23 cellular contexts compared by ENCODE assay signal in genomic region chr1:235156745-235157144, GRCh38.
"Had no signal": no experiment of that assay in that cellular context is flagged by ENCODE, and none has a peak within 500 bp of the region (broad histone marks: within the 10 kb centered on the region; RNA-seq: fewer than 3 reads in every experiment).

No MANE protein-coding gene starts in this region.

- ATAC-seq: activated CD8-positive, alpha-beta T cell treated with anti-CD3 and anti-CD28 coated beads for 36 hours; activated T-cell treated with anti-CD3 and anti-CD28 coated beads, Interleukin-2, amount 50 U/mL, for 72 hours; activated T-helper 17 cell treated with anti-CD3 and anti-CD28 coated beads, Interleukin-2, amount 50 U/mL, for 72 hours had no signal

- H3K27me3 ChIP-seq: brain microvascular endothelial cell, SJCRH30 had no signal

- H3K27ac ChIP-seq: brain microvascular endothelial cell, SJCRH30, SK-N-MC had no signal

- H3K9me3 ChIP-seq: SJCRH30 had no signal

- DNase-seq: activated CD4-positive, alpha-beta T cell treated with anti-CD3 and anti-CD28 coated beads, Interleukin-2, amount 10 ng/mL, durations not matched to agents 24 days and 14 days; activated CD4-positive, alpha-beta T cell treated with anti-CD3 and anti-CD28 coated beads, Interleukin-2, amount 50 U/mL, for 4 hours; activated CD8-positive, alpha-beta T cell treated with anti-CD3 and anti-CD28 coated beads for 36 hours; activated effector memory CD4-positive, alpha-beta T cell treated with anti-CD3 and anti-CD28 coated beads, Interleukin-2, amount 50 U/mL, for 16 hours; activated naive CD4-positive, alpha-beta T cell; activated naive CD4-positive, alpha-beta T cell treated with anti-CD3 and anti-CD28 coated beads, Interleukin-2, amount 50 U/mL, for 16 hours; activated naive CD8-positive, alpha-beta T cell treated with anti-CD3 and anti-CD28 coated beads for 36 hours; activated T-cell treated with anti-CD3 and anti-CD28 coated beads, Interleukin-2, amount 50 U/mL, for 1 hour; activated T-cell treated with anti-CD3 and anti-CD28 coated beads, Interleukin-2, amount 50 U/mL, for 72 hours; amniotic stem cell; brain microvascular endothelial cell; central memory CD4-positive, alpha-beta T cell; NCI-H1105; NCI-H1417 treated with DMSO at 0.1 percent for 48 hours; NCI-H187 treated with DMSO at 0.1 percent for 48 hours; NCI-H2081 treated with DMSO at 0.1 percent for 48 hours; NCI-H345; NCI-H524 treated with DMSO at 0.1 percent for 48 hours; Right ventricle myocardium superior; SJCRH30; T1000 had no signal

- H3K4me1 ChIP-seq: SJCRH30 had no signal

- H3K4me3 ChIP-seq: SJCRH30, SK-N-MC had no signal
